In the genomic region with DNA sequence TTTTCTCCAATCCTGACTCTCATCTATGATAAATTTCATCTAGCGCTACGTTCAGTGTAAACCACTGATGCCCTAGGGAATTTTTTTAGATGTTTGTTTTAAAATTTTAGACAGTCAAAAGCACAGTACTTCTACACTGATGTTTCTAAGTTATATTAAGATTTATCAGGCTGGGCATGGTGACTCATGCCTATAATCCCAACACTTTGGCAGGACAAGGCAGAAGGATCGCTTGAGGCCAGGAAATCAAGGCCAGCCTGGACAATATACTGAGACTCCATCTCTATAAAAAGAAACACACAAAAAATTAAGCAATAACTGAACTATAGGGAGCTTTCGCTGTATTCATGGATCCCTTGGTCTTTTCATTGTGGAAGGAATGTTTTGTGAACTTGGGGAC, we compare ENCODE assay signal across 18 cellular contexts. TPM values are rescaled to one million over a fixed set of nuclear protein-coding genes. Genes with fewer than 3 reads are reported as not detected.
DNase-seq lines count a peak whose midpoint lies in the region; TF ChIP-seq lines count a peak whose summit lies in the region.
"Had no signal": no experiment of that assay in that cellular context is flagged by ENCODE, and none has a peak within 500 bp of the region (broad histone marks: within the 10 kb centered on the region; RNA-seq: fewer than 3 reads in every experiment).

No MANE protein-coding gene starts in this region.

- no peak overlapping the region for H3K4me3 Mint-ChIP-seq in osteocyte (ENCODE audit: unreplicated experiment)
- H3K4me3 Mint-ChIP-seq: dendritic cell treated with granulocyte-macrophage colony-stimulating factor and Interleukin-4, amounts not matched to agents 40 ng/mL and 50 ng/mL, for 4 days; WTC11 had no signal

- peak overlapping the region; percentile 74 for H3K27ac Mint-ChIP-seq in osteocyte (ENCODE audit: unreplicated experiment)
- H3K27ac Mint-ChIP-seq: dendritic cell treated with granulocyte-macrophage colony-stimulating factor and Interleukin-4, amounts not matched to agents 40 ng/mL and 50 ng/mL, for 4 days; WTC11 had no signal

- H3K4me1 Mint-ChIP-seq in osteocyte (ENCODE audit: unreplicated experiment) = peaks cover 41% of the 10 kb centered on the region
- H3K4me1 Mint-ChIP-seq: WTC11 had no signal

- H3K27ac ChIP-seq in SK-N-SH (ENCODE audit: low read depth in 2 of 2, low read length in 1 of 2) = no peak overlapping the region
- H3K27ac ChIP-seq: Peyer's patch had no signal

- CTCF ChIA-PET in SK-N-SH (lab: Yijun Ruan, JAX) = no interaction called here

- no peaks in the 10 kb centered on the region for H3K4me1 ChIP-seq in SK-N-SH (ENCODE audit: control insufficient read depth in 1 of 2, insufficient read depth in 2 of 2, low read depth in 1 of 2, low read length in 1 of 2)
- H3K4me1 ChIP-seq: HAP-1, Peyer's patch had no signal

- no peak for TF ChIP-seq EP300 in SK-N-SH (IDR thresholded peaks at IDR 0.05; ENCODE audit: borderline replicate concordance in 1 of 2, low read depth in 1 of 2, low read length in 1 of 2)

- intact Hi-C loops in posterior cingulate gyrus (cut with DNase I) = no loop called here

- no peaks in the 10 kb centered on the region for H3K9me3 Mint-ChIP-seq in osteocyte (ENCODE audit: unreplicated experiment)
- H3K9me3 Mint-ChIP-seq: dendritic cell treated with granulocyte-macrophage colony-stimulating factor and Interleukin-4, amounts not matched to agents 40 ng/mL and 50 ng/mL, for 4 days had no signal

- H3F3A ChIP-seq in SK-N-SH (replicated peaks; ENCODE audit: insufficient read depth) = no peaks in the 10 kb centered on the region

- no peak overlapping the region for H3K9ac ChIP-seq in SK-N-SH

- no peak for TF ChIP-seq RAD21 in SK-N-SH (IDR thresholded peaks at IDR 0.05; ENCODE audit: low read length)

- H3K9me2 ChIP-seq in SK-N-SH = no peaks in the 10 kb centered on the region

- 59% methylated on average over 4 of the region's 4 CpGs for WGBS in SK-N-SH (ENCODE audit: low lambda C conversion rate)

- H3K4me3 ChIP-seq in SK-N-SH (ENCODE audit: low read depth in 2 of 2, low read length in 1 of 2) = no peak overlapping the region
- no peak overlapping the region for H3K4me3 ChIP-seq in epithelial cell of esophagus (ENCODE audit: low read length)
- H3K4me3 ChIP-seq: HAP-1, Peyer's patch had no signal

- no peaks in the 10 kb centered on the region for H3K9me3 ChIP-seq in SK-N-SH
- H3K9me3 ChIP-seq: HAP-1, Peyer's patch had no signal

- DNase-seq in EL (peak; percentile 70), SK-N-SH (no peak), epithelial cell of esophagus (ENCODE audit: low read depth) (peak; percentile 67), osteocyte (ENCODE audit: extremely low spot score, unreplicated experiment) (no peak), activated gamma-delta T cell (lab: John Stamatoyannopoulos, UW) (no peak), NCI-H1436 treated with DMSO at 0.1 percent for 48 hours (lab: John Stamatoyannopoulos, UW) (no peak), posterior cingulate gyrus (no peak)
- DNase-seq in activated naive CD4-positive, alpha-beta T cell treated with anti-CD3 and anti-CD28 coated beads, Interleukin-2, amount 50 U/mL, for 16 hours = no peak
- DNase-seq: activated naive CD4-positive, alpha-beta T cell; AML-193; DMS 273 treated with DMSO at 0.1 percent for 48 hours; NCI-H187 treated with DMSO at 0.1 percent for 48 hours; NCI-H526; Peyer's patch; T-helper 1 cell had no signal

- H3K36me3 ChIP-seq in SK-N-SH (replicated peaks in 1 of 2; ENCODE audit: control insufficient read depth in 1 of 2, insufficient read depth in 2 of 2, low read length in 1 of 2) = no peaks in the 10 kb centered on the region
- H3K36me3 ChIP-seq: HAP-1, Peyer's patch had no signal

- no peaks in the 10 kb centered on the region for H3K27me3 ChIP-seq in SK-N-SH (ENCODE audit: insufficient read depth)
- H3K27me3 ChIP-seq: Peyer's patch had no signal

- no peaks in the 10 kb centered on the region for H3K79me2 ChIP-seq in SK-N-SH (ENCODE audit: insufficient read depth)

- no peaks in the 10 kb centered on the region for H3K27me3 Mint-ChIP-seq in osteocyte (ENCODE audit: unreplicated experiment)
- H3K27me3 Mint-ChIP-seq: dendritic cell treated with granulocyte-macrophage colony-stimulating factor and Interleukin-4, amounts not matched to agents 40 ng/mL and 50 ng/mL, for 4 days had no signal

- H2AFZ ChIP-seq in SK-N-SH (ENCODE audit: low read depth) = no peak overlapping the region

- H4K20me1 ChIP-seq in SK-N-SH (ENCODE audit: insufficient read depth) = no peaks in the 10 kb centered on the region

- peaks cover 3% of the 10 kb centered on the region for H3K36me3 Mint-ChIP-seq in osteocyte (ENCODE audit: unreplicated experiment)

- H3K4me2 ChIP-seq in SK-N-SH = no peak overlapping the region

- TF ChIP-seq CTCF in SK-N-SH (IDR thresholded peaks at IDR 0.05) (no peak), epithelial cell of esophagus (IDR thresholded peaks at IDR 0.05; ENCODE audit: insufficient read depth, low read depth, low read length, missing control alignments) (no peak), osteocyte (IDR thresholded peaks at IDR 0.05) (no peak)

- POLR2A ChIA-PET in SK-N-SH (lab: Yijun Ruan, JAX) = no interaction called here

TF ChIP-seq in SK-N-SH, 30 proteins besides CTCF, POLR2A, EP300 and RAD21:
- TF ChIP-seq EZH2phosphoT487 (IDR thresholded peaks at IDR 0.05; ENCODE audit: borderline replicate concordance, low read depth) = no peak
- TF ChIP-seq FOSL2 (IDR thresholded peaks at IDR 0.05; ENCODE audit: borderline replicate concordance, low read depth) = 0 out of 2 replicates have a peak, but pooled peaks have one; percentile 28

RNA-seq across cellular contexts. Expression of gene MAPRE2, which starts 50.6 kb away (rescaled TPM):
- polyA plus RNA-seq in SK-N-SH (2012; rRNA removed) = 11.5 and 14.1 TPM in 2 replicates
- 13.3 and 17.5 TPM in 2 replicates for polyA plus RNA-seq in SK-N-SH (2012; cell fraction: cytosol; rRNA removed)
- polyA plus RNA-seq in SK-N-SH (2012; cell fraction: nucleus; rRNA removed) = 8.0 and 9.7 TPM in 2 replicates
- total RNA-seq in osteocyte = 49.8 and 50.0 TPM in 2 replicates

Comparison
In these comparisons a context has a peak if more than half of its experiments do, and no peak if none do; other contexts are left out.
1. DNase-seq: peak in EL (single experiment) and epithelial cell of esophagus (single experiment); none in SK-N-SH (single experiment), osteocyte (single experiment), activated gamma-delta T cell (single experiment), NCI-H1436 treated with DMSO at 0.1 percent for 48 hours (single experiment), posterior cingulate gyrus (0 of 10) and activated naive CD4-positive, alpha-beta T cell treated with anti-CD3 and anti-CD28 coated beads, Interleukin-2, amount 50 U/mL, for 16 hours (single experiment).